In genomic region chr17:44071772-44072171, GRCh38 we compare ENCODE assay signal across 8 cellular contexts. TPM values are rescaled to one million over a fixed set of nuclear protein-coding genes. Genes with fewer than 3 reads are reported as not detected.
DNase-seq lines count a peak whose midpoint lies in the region; ATAC-seq, FAIRE-seq and TF ChIP-seq lines count a peak whose summit lies in the region.

No MANE protein-coding gene starts in this region.

- H3K4me2 ChIP-seq in mammary epithelial cell (ENCODE audit: insufficient read depth, low read depth, low read length), result peak overlapping the region; percentile 87

- WGBS in mammary epithelial cell (ENCODE audit: low coverage, missing lambda C conversion rate), result 5% methylated on average over 2 of the region's 2 CpGs

- peak; percentile 44 for FAIRE-seq in HTR-8/SVneo (lab: Jason Lieb, UNC)

- H3K9me3 ChIP-seq in mammary epithelial cell (replicated peaks; ENCODE audit: insufficient read depth, low read length), result no peaks in the 10 kb centered on the region
- H3K9me3 ChIP-seq in mucosa of stomach (ENCODE audit: control insufficient read depth, low read length), result no peaks in the 10 kb centered on the region

- peak overlapping the region; percentile 63 to 90 (median 71) for H3K4me3 ChIP-seq in mammary epithelial cell (replicated peaks in 1 of 3; ENCODE audit: insufficient read depth in 1 of 3, low read depth in 2 of 3, low read length in 3 of 3)
- no peak overlapping the region for H3K4me3 ChIP-seq in mucosa of stomach (ENCODE audit: low read length)

- dilution Hi-C loops in mammary epithelial cell (cut with HindIII; ENCODE audit: low sequenced_read_pairs), result no loop called here

- DNase-seq in AML-193 (lab: John Stamatoyannopoulos, UW) (peak; percentile 42 to 47), HTR-8/SVneo (ENCODE audit: insufficient read length, low spot score) (no peak), mammary epithelial cell (peak; percentile 45), NCI-H446 (lab: John Stamatoyannopoulos, UW) (no peak), NK-92 (lab: John Stamatoyannopoulos, UW; ENCODE audit: unreplicated experiment) (no peak)
- no peak for DNase-seq in effector CD4-positive, alpha-beta T cell

- H3K79me2 ChIP-seq in mammary epithelial cell (ENCODE audit: insufficient read depth, low read length), result peaks cover 27% of the 10 kb centered on the region

- H4K20me1 ChIP-seq in mammary epithelial cell (ENCODE audit: insufficient read depth, low read length), result no peaks in the 10 kb centered on the region

- ATAC-seq in HG02981 (IDR thresholded peaks at IDR 0.05; ENCODE audit: unreplicated experiment), result no peak

- no peaks in the 10 kb centered on the region for H3K27me3 ChIP-seq in mammary epithelial cell (ENCODE audit: insufficient read depth, low read length)
- no peaks in the 10 kb centered on the region for H3K27me3 ChIP-seq in mucosa of stomach (ENCODE audit: control insufficient read depth, insufficient read depth, low read length)

- CTCF ChIA-PET in mammary epithelial cell (lab: Charles Lee; ENCODE audit: low non-redundant PET), result no interaction called here

- H3K36me3 ChIP-seq in mammary epithelial cell (ENCODE audit: insufficient read depth, low read length) (peaks cover 9% of the 10 kb centered on the region), mucosa of stomach (ENCODE audit: control insufficient read depth, insufficient read depth, low read length) (no peaks in the 10 kb centered on the region)

- H3K9ac ChIP-seq in mammary epithelial cell (ENCODE audit: insufficient read depth, low read length) (peak overlapping the region; percentile 77), mucosa of stomach (ENCODE audit: low read length) (peak overlapping the region; percentile 23)

- H3K27ac ChIP-seq in mammary epithelial cell (ENCODE audit: insufficient read depth, low read depth, low read length), result peak overlapping the region; percentile 87

- H2AFZ ChIP-seq in mammary epithelial cell (ENCODE audit: low read depth, low read length), result peak overlapping the region; percentile 22

- intact Hi-C loops in mammary epithelial cell (cut with micrococcal nuclease), result loop anchor here (2.0 kb wide), 3 partner anchors 31 to 57 kb away; partner anchors contain the start of gene TMEM101

- BruUV-seq in mammary epithelial cell (replicated peaks; lab: Mats Ljungman, UMichigan), result no TSS peak

- TF ChIP-seq CTCF in mammary epithelial cell (conservative IDR thresholded peaks at IDR 0.05 in 1 of 2, IDR thresholded peaks at IDR 0.05 in 1 of 2; ENCODE audit: extremely low read depth in 1 of 2, insufficient read depth in 1 of 2, low read depth in 1 of 2, low read length in 2 of 2), result no peak

- H3K4me1 ChIP-seq in mammary epithelial cell (ENCODE audit: insufficient read depth, low read length) (peaks cover 13% of the 10 kb centered on the region), mucosa of stomach (ENCODE audit: control insufficient read depth, insufficient read depth, low read length) (peaks cover 18% of the 10 kb centered on the region)

- in situ Hi-C loops in mammary epithelial cell (cut with MboI; ENCODE audit: low sequenced_read_pairs in 2 of 2), result no loop called here

RNA-seq across cellular contexts. Expression of gene G6PC3, which starts 1.2 kb away (rescaled TPM):
- 10 to 100 TPM; 20.5 to 70.7 TPM for total RNA-seq in mammary epithelial cell
- 134 TPM for polyA plus RNA-seq in mammary epithelial cell
- 134 TPM for polyA minus RNA-seq in mammary epithelial cell

RNA-seq across cellular contexts. Expression of gene LSM12, which starts 5.3 kb away (rescaled TPM):
- 10 to 100 TPM; 51.2 to 79.2 TPM for total RNA-seq in mammary epithelial cell
- polyA plus RNA-seq in mammary epithelial cell, result 62.2 TPM
- 112 TPM for polyA minus RNA-seq in mammary epithelial cell

RNA-seq across cellular contexts. Expression of gene HDAC5, which starts 51.7 kb away (rescaled TPM):
- total RNA-seq in mammary epithelial cell, result 10 to 100 TPM in 1 of 2 donors, 1 to 10 TPM in 1; 9.9 to 21.8 TPM
- 9.1 TPM for polyA plus RNA-seq in mammary epithelial cell
- polyA minus RNA-seq in mammary epithelial cell, result 3.9 TPM

RNA-seq across cellular contexts. Expression of gene TMEM101, which starts 57.0 kb away (rescaled TPM):
- total RNA-seq in mammary epithelial cell, result 10 to 100 TPM; 24.4 to 39.0 TPM
- 34.5 TPM for polyA plus RNA-seq in mammary epithelial cell
- 18.8 TPM for polyA minus RNA-seq in mammary epithelial cell

Comparison
In these comparisons a context has a peak if more than half of its experiments do, and no peak if none do; other contexts are left out.
1. DNase-seq: peak in AML-193 (2 of 2) and mammary epithelial cell (single experiment); none in HTR-8/SVneo (single experiment), effector CD4-positive, alpha-beta T cell (single experiment), NCI-H446 (0 of 2) and NK-92 (single experiment).